Comparison of ENCODE assay signal across 14 cellular contexts in genomic region chr1:230957580-230957989, GRCh38. TPM values are rescaled to one million over a fixed set of nuclear protein-coding genes. Genes with fewer than 3 reads are reported as not detected.
DNase-seq lines count a peak whose midpoint lies in the region; ATAC-seq and TF ChIP-seq lines count a peak whose summit lies in the region.
"Had no signal": no experiment of that assay in that cellular context is flagged by ENCODE, and none has a peak within 500 bp of the region (broad histone marks: within the 10 kb centered on the region; RNA-seq: fewer than 3 reads in every experiment).

No MANE protein-coding gene starts in this region.

- H3K4me3 Mint-ChIP-seq in memory B cell, result peak overlapping the region; percentile 24
- H3K4me3 Mint-ChIP-seq in T-helper 2 cell treated with Interferon-gamma antibody and Interleukin-4, amounts not matched to agents 5 μg/mL and 100 μg/mL, for 36 hours, result no peak overlapping the region
- H3K4me3 Mint-ChIP-seq: CD4-positive, alpha-beta T cell had no signal

- H3K9me3 ChIP-seq in breast epithelium, result no peaks in the 10 kb centered on the region
- no peaks in the 10 kb centered on the region for H3K9me3 ChIP-seq in SK-N-SH
- H3K9me3 ChIP-seq: body of pancreas, MG63 had no signal

- H3K27ac Mint-ChIP-seq in memory B cell, result peak overlapping the region; percentile 83
- H3K27ac Mint-ChIP-seq in T-helper 2 cell treated with Interferon-gamma antibody and Interleukin-4, amounts not matched to agents 5 μg/mL and 100 μg/mL, for 36 hours, result no peak overlapping the region
- H3K27ac Mint-ChIP-seq: CD4-positive, alpha-beta T cell had no signal

- H3K4me1 ChIP-seq in breast epithelium (no peaks in the 10 kb centered on the region), SK-N-SH (ENCODE audit: control insufficient read depth in 1 of 2, insufficient read depth in 2 of 2, low read depth in 1 of 2, low read length in 1 of 2) (no peaks in the 10 kb centered on the region)

- ATAC-seq in GM18861 (IDR thresholded peaks at IDR 0.05; ENCODE audit: unreplicated experiment) (peak; percentile 61), GM21529 (IDR thresholded peaks at IDR 0.05; ENCODE audit: unreplicated experiment) (peak; percentile 90), HG03108 (IDR thresholded peaks at IDR 0.05; ENCODE audit: unreplicated experiment) (peak; percentile 76), memory B cell (ENCODE audit: low read depth) (peak; percentile 84)

- H3K36me3 ChIP-seq in breast epithelium, result no peaks in the 10 kb centered on the region
- H3K36me3 ChIP-seq in SK-N-SH (replicated peaks in 1 of 2; ENCODE audit: control insufficient read depth in 1 of 2, insufficient read depth in 2 of 2, low read length in 1 of 2), result peaks cover 4 to 26% of the 10 kb centered on the region in 2 experiments

- H3K9me2 ChIP-seq in SK-N-SH, result no peaks in the 10 kb centered on the region

- H3K79me2 ChIP-seq in SK-N-SH (ENCODE audit: insufficient read depth), result no peaks in the 10 kb centered on the region

- DNase-seq in memory B cell (ENCODE audit: low spot score in 2 of 2), result no peak
- no peak for DNase-seq in breast epithelium (ENCODE audit: low spot score in 2 of 2)
- no peak for DNase-seq in DMS 273 (lab: John Stamatoyannopoulos, UW; ENCODE audit: unreplicated experiment)
- no peak for DNase-seq in SK-N-SH
- DNase-seq in T-helper 2 cell treated with Interferon-gamma antibody and Interleukin-4, amounts not matched to agents 5 μg/mL and 100 μg/mL, for 36 hours (ENCODE audit: low spot score), result no peak
- DNase-seq: activated T-cell treated with anti-CD3 and anti-CD28 coated beads, Interleukin-2, amount 50 U/mL, for 1 hour; CD4-positive, alpha-beta T cell; MG63; NCI-H524 had no signal

- POLR2A ChIA-PET in SK-N-SH (lab: Yijun Ruan, JAX), result no interaction called here

- H3K27ac ChIP-seq in breast epithelium, result no peak overlapping the region
- no peak overlapping the region for H3K27ac ChIP-seq in SK-N-SH (ENCODE audit: low read depth in 2 of 2, low read length in 1 of 2)
- H3K27ac ChIP-seq: body of pancreas, RWPE1 had no signal

- no peak for TF ChIP-seq CTCF in breast epithelium (IDR thresholded peaks at IDR 0.05)
- TF ChIP-seq CTCF in SK-N-SH (IDR thresholded peaks at IDR 0.05), result no peak

- H3K27me3 ChIP-seq in breast epithelium, result no peaks in the 10 kb centered on the region
- H3K27me3 ChIP-seq in SK-N-SH (ENCODE audit: insufficient read depth), result no peaks in the 10 kb centered on the region
- H3K27me3 ChIP-seq: body of pancreas, MG63 had no signal

- H3K4me1 Mint-ChIP-seq in memory B cell, result peaks cover 16% of the 10 kb centered on the region
- no peaks in the 10 kb centered on the region for H3K4me1 Mint-ChIP-seq in T-helper 2 cell treated with Interferon-gamma antibody and Interleukin-4, amounts not matched to agents 5 μg/mL and 100 μg/mL, for 36 hours (ENCODE audit: low read depth)

- H3K9ac ChIP-seq in SK-N-SH, result no peak overlapping the region

- no peak overlapping the region for H2AFZ ChIP-seq in SK-N-SH (ENCODE audit: low read depth)

- 94% methylated on average over 4 of the region's 4 CpGs for WGBS in SK-N-SH (ENCODE audit: low lambda C conversion rate)

- H3K27me3 Mint-ChIP-seq in memory B cell, result no peaks in the 10 kb centered on the region
- H3K27me3 Mint-ChIP-seq in T-helper 2 cell treated with Interferon-gamma antibody and Interleukin-4, amounts not matched to agents 5 μg/mL and 100 μg/mL, for 36 hours (ENCODE audit: low read depth), result no peaks in the 10 kb centered on the region
- H3K27me3 Mint-ChIP-seq: CD4-positive, alpha-beta T cell had no signal

- CTCF ChIA-PET in SK-N-SH (lab: Yijun Ruan, JAX), result interaction anchor here (1.0 to 2.0 kb wide), 2 partner anchors 21 to 40 kb away, joined by 3 to 4 read pairs; partner anchors contain the start of genes ARV1 and TTC13

- TF ChIP-seq POLR2A in breast epithelium (IDR thresholded peaks at IDR 0.05), result no peak

- no peak overlapping the region for H3K4me2 ChIP-seq in SK-N-SH

- H4K20me1 ChIP-seq in SK-N-SH (ENCODE audit: insufficient read depth), result no peaks in the 10 kb centered on the region

- TF ChIP-seq RAD21 in SK-N-SH (IDR thresholded peaks at IDR 0.05; ENCODE audit: low read length), result no peak

- H3K9me3 Mint-ChIP-seq in memory B cell, result no peaks in the 10 kb centered on the region
- no peaks in the 10 kb centered on the region for H3K9me3 Mint-ChIP-seq in T-helper 2 cell treated with Interferon-gamma antibody and Interleukin-4, amounts not matched to agents 5 μg/mL and 100 μg/mL, for 36 hours
- H3K9me3 Mint-ChIP-seq: CD4-positive, alpha-beta T cell had no signal

- H3F3A ChIP-seq in SK-N-SH (replicated peaks; ENCODE audit: insufficient read depth), result no peaks in the 10 kb centered on the region

- intact Hi-C loops in breast epithelium (cut with DNase I; ENCODE audit: low total_unique reads), result no loop called here

- H3K4me3 ChIP-seq in breast epithelium, result no peak overlapping the region
- no peak overlapping the region for H3K4me3 ChIP-seq in SK-N-SH (ENCODE audit: low read depth in 2 of 2, low read length in 1 of 2)
- H3K4me3 ChIP-seq: body of pancreas, MG63 had no signal

- TF ChIP-seq EP300 in SK-N-SH (IDR thresholded peaks at IDR 0.05; ENCODE audit: borderline replicate concordance in 1 of 2, low read depth in 1 of 2, low read length in 1 of 2), result no peak

- peaks cover 16% of the 10 kb centered on the region for H3K36me3 Mint-ChIP-seq in memory B cell
- H3K36me3 Mint-ChIP-seq in T-helper 2 cell treated with Interferon-gamma antibody and Interleukin-4, amounts not matched to agents 5 μg/mL and 100 μg/mL, for 36 hours (ENCODE audit: low read depth), result peaks cover 41% of the 10 kb centered on the region

TF ChIP-seq in SK-N-SH, 30 proteins besides CTCF, POLR2A, EP300 and RAD21:
- TF ChIP-seq MXI1 (IDR thresholded peaks at IDR 0.05; ENCODE audit: low read depth, low read length), result no peak
- no peak for TF ChIP-seq SIN3A (IDR thresholded peaks at IDR 0.05; ENCODE audit: borderline replicate concordance, low read depth, low read length)
- no peak for TF ChIP-seq MEF2A (IDR thresholded peaks at IDR 0.05; ENCODE audit: borderline replicate concordance, low read depth)
- TF ChIP-seq TAF1 (IDR thresholded peaks at IDR 0.05; ENCODE audit: borderline replicate concordance, low read depth, low read length), result no peak
- no peak for TF ChIP-seq FOSL2 (IDR thresholded peaks at IDR 0.05; ENCODE audit: borderline replicate concordance, low read depth)
- no peak for TF ChIP-seq EZH2phosphoT487 (IDR thresholded peaks at IDR 0.05; ENCODE audit: borderline replicate concordance, low read depth)
- no peak for TF ChIP-seq SMC3 (IDR thresholded peaks at IDR 0.05; ENCODE audit: low read depth, low read length)
- no peak for TF ChIP-seq TEAD4 (IDR thresholded peaks at IDR 0.05; ENCODE audit: borderline replicate concordance, insufficient read depth)
- TF ChIP-seq RFX5 (IDR thresholded peaks at IDR 0.05; ENCODE audit: low read length), result no peak
- no peak for TF ChIP-seq GABPA (IDR thresholded peaks at IDR 0.05; ENCODE audit: low read depth)
- TF ChIP-seq CHD2 (IDR thresholded peaks at IDR 0.05; ENCODE audit: low read length, partially characterized antibody), result no peak
- no peak for TF ChIP-seq GATA2 (CRISPR knock-in tag; IDR thresholded peaks at IDR 0.05)
- TF ChIP-seq RCOR1 (IDR thresholded peaks at IDR 0.05; ENCODE audit: low read length), result no peak
- TF ChIP-seq USF2 (IDR thresholded peaks at IDR 0.05; ENCODE audit: borderline replicate concordance, low read depth, low read length), result no peak
- TF ChIP-seq ZBTB33 (IDR thresholded peaks at IDR 0.05; ENCODE audit: borderline replicate concordance, low read depth), result no peak

RNA-seq across cellular contexts. Expression of gene TTC13, which starts 21.1 kb away (rescaled TPM):
- 10 to 100 TPM; 20.5 to 26.6 (median 22.0) TPM for total RNA-seq in breast epithelium
- polyA plus RNA-seq in SK-N-SH (2012; rRNA removed), result 5.5 and 8.4 TPM in 2 replicates
- polyA plus RNA-seq in SK-N-SH (2012; cell fraction: cytosol; rRNA removed), result 5.9 and 6.0 TPM in 2 replicates
- polyA plus RNA-seq in SK-N-SH (2012; cell fraction: nucleus; rRNA removed), result 8.9 and 16.4 TPM in 2 replicates

RNA-seq across cellular contexts. Expression of gene ARV1, which starts 21.3 kb away (rescaled TPM):
- 10 to 100 TPM; 20.8 to 23.0 (median 21.0) TPM for total RNA-seq in breast epithelium
- polyA plus RNA-seq in SK-N-SH (2012; rRNA removed), result 26.7 and 34.7 TPM in 2 replicates
- polyA plus RNA-seq in SK-N-SH (2012; cell fraction: cytosol; rRNA removed), result 38.9 and 48.4 TPM in 2 replicates
- polyA plus RNA-seq in SK-N-SH (2012; cell fraction: nucleus; rRNA removed), result 8.4 and 18.6 TPM in 2 replicates
